ENCODE assay signal across 22 cellular contexts in the genomic region with DNA sequence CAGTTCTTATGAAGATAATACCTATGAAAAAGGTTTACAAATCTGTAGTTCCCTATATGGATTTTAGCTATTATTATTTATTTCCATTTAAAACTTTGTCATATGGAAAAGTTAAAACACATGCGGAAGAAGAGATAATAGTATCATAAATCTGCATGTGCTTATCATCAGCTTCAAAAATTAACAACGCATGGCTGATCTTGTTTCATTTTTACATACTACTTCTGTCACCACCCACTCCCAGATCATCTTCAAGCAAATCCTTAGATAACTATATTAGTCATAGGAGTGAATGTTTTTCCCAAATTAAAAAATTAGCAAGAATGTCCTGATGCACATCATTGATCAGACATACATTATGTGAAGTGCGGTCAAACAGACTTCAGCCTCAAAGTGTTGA.
"Had no signal": no experiment of that assay in that cellular context is flagged by ENCODE, and none has a peak within 500 bp of the region (broad histone marks: within the 10 kb centered on the region; RNA-seq: fewer than 3 reads in every experiment).

No MANE protein-coding gene starts in this region.

- H3K4me3 Mint-ChIP-seq: memory B cell, natural killer cell had no signal

- DNase-seq: cortex of kidney; foreskin keratinocyte; heart left ventricle; natural killer cell; occipital lobe; ovary; right lobe of liver; small intestine; stimulated activated CD4-positive, alpha-beta T cell treated with anti-CD3 and anti-CD28 coated beads, Interleukin-12 subunit alpha, Interleukin-12 subunit beta, amount 100 ng/mL, for 4 hours; stimulated activated CD4-positive, alpha-beta T cell treated with anti-CD3 and anti-CD28 coated beads, Interleukin-1b, Interleukin-23, amount 100 ng/mL, for 48 hours; stimulated activated CD4-positive, alpha-beta T cell treated with anti-CD3 and anti-CD28 coated beads, Interleukin-4, amount 100 ng/mL, for 1 hour; stimulated activated CD8-positive, alpha-beta memory T cell treated with anti-CD3 and anti-CD28 coated beads, Interleukin-4, amount 100 ng/mL, for 48 hours; stimulated activated naive CD4-positive, alpha-beta T cell treated with Interleukin-2 at 50 U/mL for 16 hours; stomach; thyroid gland; trophoblast cell had no signal

- ATAC-seq: esophagus mucosa, foreskin keratinocyte, gastroesophageal sphincter, heart left ventricle, natural killer cell, right lobe of liver had no signal

- H2AFZ ChIP-seq: hepatocyte had no signal

- H3K4me2 ChIP-seq: hepatocyte had no signal

- H3K36me3 ChIP-seq: gastroesophageal sphincter, heart left ventricle, ovary, right lobe of liver, stomach, thyroid gland, vagina had no signal

- FAIRE-seq: small intestine had no signal

- H3K27me3 Mint-ChIP-seq: memory B cell had no signal

- H3K9me3 Mint-ChIP-seq: memory B cell, natural killer cell had no signal

- H3K4me3 ChIP-seq: gastroesophageal sphincter, heart left ventricle, hepatocyte, lung, ovary, right lobe of liver, stomach, thyroid gland, vagina had no signal

- H3K4me1 Mint-ChIP-seq: natural killer cell had no signal

- H3K79me2 ChIP-seq: hepatocyte had no signal

- H3K27me3 ChIP-seq: foreskin keratinocyte, gastroesophageal sphincter, heart left ventricle, hepatocyte, ovary, right lobe of liver, stomach, thyroid gland, vagina had no signal

- H3K27ac Mint-ChIP-seq: memory B cell, natural killer cell had no signal

- H3K4me1 ChIP-seq: foreskin keratinocyte, gastroesophageal sphincter, heart left ventricle, right lobe of liver, stomach, thyroid gland, vagina had no signal

- H3K9me3 ChIP-seq: gastroesophageal sphincter, heart left ventricle, ovary, right lobe of liver, stomach, thyroid gland, vagina had no signal

- H3K36me3 Mint-ChIP-seq: memory B cell, natural killer cell had no signal

- H3K27ac ChIP-seq: foreskin keratinocyte, gastroesophageal sphincter, heart left ventricle, hepatocyte, ovary, right lobe of liver, stomach, thyroid gland, vagina had no signal
